In the genomic region with DNA sequence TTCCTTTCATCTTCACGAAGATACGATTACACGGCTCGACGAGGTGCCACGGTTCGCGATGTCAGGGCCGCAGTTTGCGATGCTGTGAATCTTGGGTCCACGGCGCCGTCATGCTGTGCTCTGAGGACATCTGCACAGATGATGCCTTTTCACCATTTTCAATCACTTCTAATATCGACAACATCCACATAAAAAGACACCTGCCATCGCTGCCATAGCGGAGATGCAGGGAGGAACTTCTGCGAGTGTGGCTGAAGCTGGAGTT, we compare ENCODE assay signal across 24 cellular contexts.
"Had no signal": no experiment of that assay in that cellular context is flagged by ENCODE, and none has a peak within 500 bp of the region (broad histone marks: within the 10 kb centered on the region; RNA-seq: fewer than 3 reads in every experiment).

No MANE protein-coding gene starts in this region.

- H3K9me3 ChIP-seq: colonic mucosa, gastroesophageal sphincter, left ventricle myocardium inferior, mucosa of descending colon, right atrium auricular region, spleen, suprapubic skin, tibial artery had no signal

- DNase-seq: activated CD4-positive, alpha-beta T cell treated with anti-CD3 and anti-CD28 coated beads for 4 hours; activated CD4-positive, alpha-beta T cell treated with anti-CD3 and anti-CD28 coated beads, Interleukin-2, amount 50 U/mL, for 4 hours; activated effector memory CD4-positive, alpha-beta T cell treated with Interleukin-2 at 50 U/mL for 16 hours; activated naive CD4-positive, alpha-beta T cell treated with Interleukin-2 at 50 U/mL for 16 hours; anterior cingulate cortex; colonic mucosa; dorsolateral prefrontal cortex; effector memory CD4-positive, alpha-beta T cell; erythroblast; islet precursor cell; left ventricle myocardium inferior; mesendoderm; mucosa of descending colon; occipital lobe; spleen; stimulated activated naive CD4-positive, alpha-beta T cell; tibial artery had no signal

- H3K4me2 ChIP-seq: hepatocyte had no signal

- H3K79me2 ChIP-seq: hepatocyte, parathyroid adenoma had no signal

- H3K4me1 ChIP-seq: colonic mucosa, parathyroid adenoma had no signal

- H3K27ac ChIP-seq: colonic mucosa, dorsolateral prefrontal cortex, gastroesophageal sphincter, hepatocyte, left ventricle myocardium inferior, parathyroid adenoma, right atrium auricular region, spleen, suprapubic skin, tibial artery had no signal

- H3K36me3 ChIP-seq: colonic mucosa had no signal

- H3K9ac ChIP-seq: parathyroid adenoma had no signal

- H3K27me3 ChIP-seq: colonic mucosa, dorsolateral prefrontal cortex, gastroesophageal sphincter, hepatocyte, right atrium auricular region, spleen, suprapubic skin, tibial artery had no signal

- ATAC-seq: gastroesophageal sphincter; mucosa of descending colon; natural killer cell treated with Interleukin-12 subunit alpha and Interleukin-12 subunit beta and Interleukin-15 and Interleukin-18, amount 100 ng/mL, for 72 hours had no signal

- H3K4me3 ChIP-seq: colonic mucosa, dorsolateral prefrontal cortex, gastroesophageal sphincter, hepatocyte, left ventricle myocardium inferior, lung, mucosa of descending colon, right atrium auricular region, spleen, suprapubic skin, tibial artery had no signal

- H2AFZ ChIP-seq: hepatocyte, parathyroid adenoma had no signal
